ENCODE assay signal across 8 cellular contexts in genomic region chr17:7841309-7841621, GRCh38. TPM values are rescaled to one million over a fixed set of nuclear protein-coding genes. Genes with fewer than 3 reads are reported as not detected.
DNase-seq lines count a peak whose midpoint lies in the region; TF ChIP-seq lines count a peak whose summit lies in the region.

No MANE protein-coding gene starts in this region.

- peak overlapping the region; percentile 73 for H3K4me2 ChIP-seq in fibroblast of lung (ENCODE audit: extremely low read depth, insufficient read depth, low read length)

- peaks cover 8% of the 10 kb centered on the region for H3K36me3 Mint-ChIP-seq in activated naive CD4-positive, alpha-beta T cell treated with anti-CD3 and anti-CD28 coated beads, Interleukin-2, amount 10 ng/mL, durations not matched to agents 7 days and 5 days

- H3K4me3 ChIP-seq in SJSA1 = peak overlapping the region; percentile 51
- H3K4me3 ChIP-seq in fibroblast of lung (replicated peaks in 1 of 4; ENCODE audit: control extremely low read depth in 1 of 4, insufficient read depth in 1 of 4, low read depth in 3 of 4, low read length in 4 of 4) = peak overlapping the region; percentile 21 to 92 (median 78)
- H3K4me3 ChIP-seq in sigmoid colon = peak overlapping the region; percentile 61 to 85 (median 73)

- TF ChIP-seq CTCF in fibroblast of lung (conservative IDR thresholded peaks at IDR 0.05 in 1 of 2, IDR thresholded peaks at IDR 0.05 in 1 of 2; ENCODE audit: low read depth in 1 of 2, low read length in 2 of 2) = no peak
- no peak for TF ChIP-seq CTCF in sigmoid colon (IDR thresholded peaks at IDR 0.05)
- no peak for TF ChIP-seq CTCF in GM13977 (IDR thresholded peaks at IDR 0.05; ENCODE audit: extremely low read depth, insufficient read depth, missing control alignments)

- H3K36me3 ChIP-seq in SJSA1 (peaks cover 5% of the 10 kb centered on the region), fibroblast of lung (ENCODE audit: control insufficient read depth, insufficient read depth, low read length) (peaks cover 15% of the 10 kb centered on the region), sigmoid colon (peaks cover 0 to 16% (median 10%) of the 10 kb centered on the region in 4 donors)

- CTCF ChIA-PET in activated naive CD4-positive, alpha-beta T cell treated with anti-CD3 and anti-CD28 coated beads, Interleukin-2, amount 10 ng/mL, durations not matched to agents 7 days and 5 days (lab: Charles Lee) = interaction anchor here (0.9 to 1.4 kb wide), 3 partner anchors 8 to 10 kb away, joined by 3 to 4 read pairs (median 3); no protein-coding TSS in a partner anchor

- H3K4me3 Mint-ChIP-seq in activated naive CD4-positive, alpha-beta T cell treated with anti-CD3 and anti-CD28 coated beads, Interleukin-2, amount 10 ng/mL, durations not matched to agents 7 days and 5 days = peak overlapping the region; percentile 79

- no peak for DNase-seq in activated naive CD4-positive, alpha-beta T cell treated with anti-CD3 and anti-CD28 coated beads, Interleukin-2, amount 10 ng/mL, durations not matched to agents 7 days and 5 days
- no peak for DNase-seq in activated naive CD4-positive, alpha-beta T cell (lab: John Stamatoyannopoulos, UW)
- DNase-seq in SJSA1 (ENCODE audit: low read depth in 1 of 2, low spot score in 2 of 2) (peak in 1 of 2 experiments; percentile 56), fibroblast of lung (ENCODE audit: low read depth in 2 of 2) (no peak), sigmoid colon (no peak), GM13977 (ENCODE audit: low spot score) (no peak), H4 (ENCODE audit: low spot score) (no peak)
- DNase-seq in activated CD4-positive, alpha-beta T cell treated with anti-CD3 and anti-CD28 coated beads for 1 hour = no peak

- H3K27me3 ChIP-seq in SJSA1 (replicated peaks) (no peaks in the 10 kb centered on the region), fibroblast of lung (ENCODE audit: control insufficient read depth, insufficient read depth, low read length) (no peaks in the 10 kb centered on the region), sigmoid colon (no peaks in the 10 kb centered on the region)

- TF ChIP-seq EP300 in sigmoid colon (IDR thresholded peaks at IDR 0.05) = no peak

- peak overlapping the region; percentile 53 for H3K9ac ChIP-seq in fibroblast of lung (ENCODE audit: insufficient read depth, low read length)

- no peak overlapping the region for H2AFZ ChIP-seq in fibroblast of lung (ENCODE audit: low read length)

- peaks cover 45% of the 10 kb centered on the region for H3K79me2 ChIP-seq in fibroblast of lung (ENCODE audit: control insufficient read depth, insufficient read depth, low read length)

- H3K9me3 Mint-ChIP-seq in activated naive CD4-positive, alpha-beta T cell treated with anti-CD3 and anti-CD28 coated beads, Interleukin-2, amount 10 ng/mL, durations not matched to agents 7 days and 5 days = no peaks in the 10 kb centered on the region

- H3K4me1 ChIP-seq in SJSA1 (replicated peaks) (peaks cover 44% of the 10 kb centered on the region), fibroblast of lung (ENCODE audit: control insufficient read depth, extremely low read depth, insufficient read depth, low read length) (peaks cover 32% of the 10 kb centered on the region), sigmoid colon (peaks cover 0 to 91% (median 71%) of the 10 kb centered on the region in 4 donors)

- H3K4me1 Mint-ChIP-seq in activated naive CD4-positive, alpha-beta T cell treated with anti-CD3 and anti-CD28 coated beads, Interleukin-2, amount 10 ng/mL, durations not matched to agents 7 days and 5 days = peaks cover 67% of the 10 kb centered on the region

- H3K9me3 ChIP-seq in SJSA1 (replicated peaks) = no peaks in the 10 kb centered on the region
- no peaks in the 10 kb centered on the region for H3K9me3 ChIP-seq in fibroblast of lung (ENCODE audit: control insufficient read depth, insufficient read depth, low read depth, low read length)
- no peaks in the 10 kb centered on the region for H3K9me3 ChIP-seq in sigmoid colon

- in situ Hi-C loops in GM13977 (cut with MboI; ENCODE audit: low pct_unique_long_range_greater_than_20kb, low sequenced_read_pairs, unreplicated experiment) = no loop called here

- no peak for TF ChIP-seq POLR2A in sigmoid colon (IDR thresholded peaks at IDR 0.05)

- 6 to 19% methylated on average over 14 of the region's 14 CpGs for WGBS in sigmoid colon, 2 donors

- H3K27ac Mint-ChIP-seq in activated naive CD4-positive, alpha-beta T cell treated with anti-CD3 and anti-CD28 coated beads, Interleukin-2, amount 10 ng/mL, durations not matched to agents 7 days and 5 days = peak overlapping the region; percentile 83

- H3K27me3 Mint-ChIP-seq in activated naive CD4-positive, alpha-beta T cell treated with anti-CD3 and anti-CD28 coated beads, Interleukin-2, amount 10 ng/mL, durations not matched to agents 7 days and 5 days = peaks cover 6% of the 10 kb centered on the region

- H3K27ac ChIP-seq in SJSA1 (peak overlapping the region; percentile 97; the same call in 1 of the 2 replicates), fibroblast of lung (ENCODE audit: insufficient read depth, low read length) (peak overlapping the region; percentile 100), sigmoid colon (peak overlapping the region; percentile 96 to 100 (median 98))

- H4K20me1 ChIP-seq in fibroblast of lung (ENCODE audit: control insufficient read depth, extremely low read depth, insufficient read depth, low read length) = no peaks in the 10 kb centered on the region

- intact Hi-C loops in sigmoid colon (cut with DNase I) = loop anchor here (5.0 kb wide), 2 partner anchors 316 to 599 kb away; partner anchors contain the start of gene GABARAP

RNA-seq across cellular contexts. Expression of gene KDM6B, which starts 7.2 kb away (rescaled TPM):
- 0.34 and 0.85 TPM in 2 replicates for total RNA-seq in SJSA1 (2014; rRNA removed; shearing (Covaris generic))
- total RNA-seq in fibroblast of lung (9.4 and 12.3 TPM in 2 replicates), sigmoid colon (10 to 100 TPM in 1 of 4 donors, 1 to 10 TPM in 3; 6.1 to 11.6 (median 8.5) TPM)
- polyA plus RNA-seq in fibroblast of lung (0.68 and 1.1 TPM in 2 replicates), sigmoid colon (10 to 100 TPM in 1 of 3 donors, 1 to 10 TPM in 2; 5.5 to 19.4 (median 6.0) TPM)
- polyA plus RNA-seq in fibroblast of lung (2012) = 3.8 and 4.6 TPM in 2 replicates
- polyA minus RNA-seq in fibroblast of lung (ENCODE audit: low replicate concordance) = 7.9 and 9.3 TPM in 2 replicates
- total RNA-seq in H4 (2014; rRNA removed; shearing (Covaris generic)) = 0.21 and 4.1 TPM in 2 replicates

RNA-seq across cellular contexts. Expression of gene TMEM88, which starts 13.6 kb away (rescaled TPM):
- not detected in 2 replicates for total RNA-seq in SJSA1 (2014; rRNA removed; shearing (Covaris generic))
- total RNA-seq in fibroblast of lung (0.17 TPM in 1 of 2 replicates, not detected in the other), sigmoid colon (10 to 100 TPM in 3 of 4 donors, 1 to 10 TPM in 1; 6.8 to 19.9 (median 10.5) TPM)
- polyA plus RNA-seq in fibroblast of lung (0.07 TPM in 1 of 2 replicates, not detected in the other), sigmoid colon (10 to 100 TPM in 1 of 3 donors, 1 to 10 TPM in 2; 2.4 to 11.4 (median 9.0) TPM)
- polyA plus RNA-seq in fibroblast of lung (2012) = 0.21 and 0.41 TPM in 2 replicates
- 0.51 TPM in 1 of 2 replicates, not detected in the other for polyA minus RNA-seq in fibroblast of lung (ENCODE audit: low replicate concordance)
- not detected in 2 replicates for total RNA-seq in H4 (2014; rRNA removed; shearing (Covaris generic))

RNA-seq across cellular contexts. Expression of gene NAA38, which starts 16.1 kb away (rescaled TPM):
- total RNA-seq in SJSA1 (2014; rRNA removed; shearing (Covaris generic)) = 90.7 and 148 TPM in 2 replicates
- total RNA-seq in fibroblast of lung (41.6 and 78.9 TPM in 2 replicates), sigmoid colon (100 to 1,000 TPM in 3 of 4 donors, 10 to 100 TPM in 1; 92.4 to 206 (median 106) TPM)
- polyA plus RNA-seq in fibroblast of lung (31.0 and 40.7 TPM in 2 replicates), sigmoid colon (100 to 1,000 TPM in 2 of 3 donors, 10 to 100 TPM in 1; 99.4 to 148 (median 138) TPM)
- 109 and 133 TPM in 2 replicates for polyA plus RNA-seq in fibroblast of lung (2012)
- polyA minus RNA-seq in fibroblast of lung (ENCODE audit: low replicate concordance) = 35.1 and 44.9 TPM in 2 replicates
- total RNA-seq in H4 (2014; rRNA removed; shearing (Covaris generic)) = 70.3 and 104 TPM in 2 replicates

RNA-seq across cellular contexts. Expression of gene CYB5D1, which starts 16.5 kb away (rescaled TPM):
- total RNA-seq in SJSA1 (2014; rRNA removed; shearing (Covaris generic)) = 2.6 and 2.8 TPM in 2 replicates
- 6.9 and 7.4 TPM in 2 replicates for total RNA-seq in fibroblast of lung
- 6.8 and 8.7 TPM in 2 replicates for polyA plus RNA-seq in fibroblast of lung
- polyA plus RNA-seq in fibroblast of lung (2012) = 6.5 and 7.3 TPM in 2 replicates
- 11.5 and 14.4 TPM in 2 replicates for polyA minus RNA-seq in fibroblast of lung (ENCODE audit: low replicate concordance)
- total RNA-seq in sigmoid colon = 10 to 100 TPM in 2 of 4 donors, 1 to 10 TPM in 2; 7.1 to 14.4 (median 10.7) TPM
- 1 to 10 TPM; 4.2 to 8.6 (median 4.6) TPM for polyA plus RNA-seq in sigmoid colon
- 4.0 and 7.5 TPM in 2 replicates for total RNA-seq in H4 (2014; rRNA removed; shearing (Covaris generic))

RNA-seq across cellular contexts. Expression of gene CHD3, which starts 47.3 kb away (rescaled TPM):
- total RNA-seq in SJSA1 (2014; rRNA removed; shearing (Covaris generic)) = 58.3 and 101 TPM in 2 replicates
- 144 and 165 TPM in 2 replicates for total RNA-seq in fibroblast of lung
- 23.6 and 23.8 TPM in 2 replicates for polyA plus RNA-seq in fibroblast of lung
- polyA plus RNA-seq in fibroblast of lung (2012) = 59.8 and 78.0 TPM in 2 replicates
- polyA minus RNA-seq in fibroblast of lung (ENCODE audit: low replicate concordance) = 96.6 and 206 TPM in 2 replicates
- total RNA-seq in sigmoid colon = 100 to 1,000 TPM in 3 of 4 donors, 10 to 100 TPM in 1; 97.2 to 147 (median 117) TPM
- polyA plus RNA-seq in sigmoid colon = 10 to 100 TPM; 33.8 to 88.9 (median 47.4) TPM
- 26.5 and 35.0 TPM in 2 replicates for total RNA-seq in H4 (2014; rRNA removed; shearing (Covaris generic))
